Comparison of ENCODE assay signal across 8 cellular contexts in genomic region chr12:53268009-53268636, GRCh38. TPM values are rescaled to one million over a fixed set of nuclear protein-coding genes. Genes with fewer than 3 reads are reported as not detected.
DNase-seq lines count a peak whose midpoint lies in the region; TF ChIP-seq lines count a peak whose summit lies in the region.

Gene ESPL1 (plus strand): TSS chr12:53268299. CDS start chr12:53268767, 468 bp downstream.

- TF ChIP-seq EP300 in tibial nerve (IDR thresholded peaks at IDR 0.05): peak; percentile 59 to 76

- H3K4me3 ChIP-seq in SJSA1: peak within 1 kb of the TSS; percentile 75
- peak within 1 kb of the TSS; percentile 38 to 66 (median 56) for H3K4me3 ChIP-seq in tibial nerve

- peak within 1 kb of the TSS; percentile 99 for H3K4me3 Mint-ChIP-seq in osteocyte (ENCODE audit: unreplicated experiment)

- H3K27ac ChIP-seq in SJSA1 (peak within 1 kb of the TSS; percentile 74), tibial nerve (peak within 1 kb of the TSS in 3 of 4 donors; percentile 40 to 73 (median 65))

- 0 to 1% methylated on average over 57 to 59 of the region's 59 CpGs for WGBS in tibial nerve, 2 donors

- peak; percentile 39 for DNase-seq in GF-D8 (lab: John Stamatoyannopoulos, UW)
- DNase-seq in GOT3 (lab: John Stamatoyannopoulos, UW): peak; percentile 51
- peak; percentile 73 for DNase-seq in LHCN-M2 (ENCODE audit: low read depth)
- peak; percentile 75 to 82 for DNase-seq in SJSA1 (ENCODE audit: low read depth in 1 of 2, low spot score in 2 of 2)
- peak; percentile 50 to 74 (median 59) for DNase-seq in activated naive CD4-positive, alpha-beta T cell (lab: John Stamatoyannopoulos, UW)
- DNase-seq in glomerular visceral epithelial cell (ENCODE audit: extremely low spot score): peak; percentile 69
- DNase-seq in osteocyte (ENCODE audit: extremely low spot score, unreplicated experiment): peak; percentile 87
- peak; percentile 28 to 62 for DNase-seq in tibial nerve (ENCODE audit: low spot score in 2 of 2)

- no peaks in the 10 kb centered on the region for H3K27me3 Mint-ChIP-seq in osteocyte (ENCODE audit: unreplicated experiment)

- H3K27ac Mint-ChIP-seq in osteocyte (ENCODE audit: unreplicated experiment): peak within 1 kb of the TSS; percentile 82

- H3K9me3 ChIP-seq in SJSA1 (replicated peaks) (no peaks in the 10 kb centered on the region), tibial nerve (no peaks in the 10 kb centered on the region)

- TF ChIP-seq POLR2A in tibial nerve (IDR thresholded peaks at IDR 0.05): no peak

- H3K4me1 Mint-ChIP-seq in osteocyte (ENCODE audit: unreplicated experiment): peaks cover 28% of the 10 kb centered on the region

- no peaks in the 10 kb centered on the region for H3K9me3 Mint-ChIP-seq in osteocyte (ENCODE audit: unreplicated experiment)

- H3K36me3 ChIP-seq in SJSA1: peaks cover 48% of the 10 kb centered on the region
- H3K36me3 ChIP-seq in tibial nerve: no peaks in the 10 kb centered on the region

- no peaks in the 10 kb centered on the region for H3K27me3 ChIP-seq in SJSA1 (replicated peaks)
- no peaks in the 10 kb centered on the region for H3K27me3 ChIP-seq in tibial nerve

- TF ChIP-seq CTCF in osteocyte (IDR thresholded peaks at IDR 0.05) (peak; percentile 44), tibial nerve (IDR thresholded peaks at IDR 0.05) (peak; percentile 23 to 55 (median 30))

- peaks cover 24% of the 10 kb centered on the region for H3K4me1 ChIP-seq in SJSA1 (replicated peaks)
- H3K4me1 ChIP-seq in tibial nerve: peaks cover 0 to 15% (median 2%) of the 10 kb centered on the region in 4 donors

- no peaks in the 10 kb centered on the region for H3K36me3 Mint-ChIP-seq in osteocyte (ENCODE audit: unreplicated experiment)

RNA-seq across cellular contexts. Expression of gene ESPL1, which starts in this region (rescaled TPM):
- total RNA-seq in LHCN-M2 (2014; rRNA removed) (14.8 and 18.2 TPM in 2 replicates), osteocyte (7.6 and 8.6 TPM in 2 replicates), tibial nerve (1 to 10 TPM in 3 of 4 donors, not detected in 1; 2.2 to 8.7 (median 2.5) TPM)
- polyA plus RNA-seq in LHCN-M2 (2012): 4.9 TPM
- total RNA-seq in SJSA1 (2014; rRNA removed; shearing (Covaris generic)): 20.2 and 28.0 TPM in 2 replicates

Comparison
In these comparisons a context has a peak if more than half of its experiments do, and no peak if none do; other contexts are left out.
1. Peak in every context shown above with its lines: DNase-seq, H3K4me3 ChIP-seq and H3K27ac ChIP-seq.